In the genomic region with DNA sequence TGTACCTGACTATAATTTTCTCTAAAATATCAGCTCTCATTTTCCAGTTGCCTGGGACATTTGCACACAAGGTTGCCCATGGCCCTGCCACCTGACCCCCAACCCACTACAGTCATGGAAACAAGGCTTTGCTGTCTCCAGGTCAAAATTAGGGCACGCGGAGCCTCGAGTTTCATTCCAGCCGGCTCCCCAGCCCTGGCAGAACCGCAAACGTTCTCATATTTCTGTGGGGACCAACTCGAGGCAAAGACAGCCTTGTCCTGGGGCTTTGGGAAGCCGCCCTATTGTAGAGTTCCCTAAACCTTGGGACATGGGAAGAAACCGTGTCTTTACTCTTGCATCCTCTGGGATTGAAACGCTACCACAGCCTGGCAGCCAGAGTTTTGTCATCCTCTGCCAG, we compare ENCODE assay signal across 24 cellular contexts. TPM values are rescaled to one million over a fixed set of nuclear protein-coding genes. Genes with fewer than 3 reads are reported as not detected.
"Had no signal": no experiment of that assay in that cellular context is flagged by ENCODE, and none has a peak within 500 bp of the region (broad histone marks: within the 10 kb centered on the region; RNA-seq: fewer than 3 reads in every experiment).

No MANE protein-coding gene starts in this region.

- DNase-seq: Kasumi-1, MG63, MV-4-11, NCI-H1105, NCI-H1417 treated with DMSO at 0.1 percent for 48 hours, NCI-H1436 treated with DMSO at 0.1 percent for 48 hours, NCI-H187 treated with DMSO at 0.1 percent for 48 hours, NCI-H2029, NCI-H2081, NCI-H2171 treated with DMSO at 0.1 percent for 48 hours, NCI-H2227 treated with DMSO at 0.1 percent for 48 hours, NCI-H345, NCI-H446, NCI-H510A treated with DMSO at 0.1 percent for 48 hours, NCI-H524 treated with DMSO at 0.1 percent for 48 hours, NCI-H526 treated with DMSO at 0.1 percent for 48 hours, NCI-H774, PC-9, SHP77, T-cell had no signal

- H3K36me3 Mint-ChIP-seq: T-cell had no signal

- H3K9me3 Mint-ChIP-seq: T-cell had no signal

- H3K4me1 Mint-ChIP-seq: T-cell had no signal

- H3K4me3 Mint-ChIP-seq: T-cell had no signal

- ATAC-seq: Panc1, Right ventricle myocardium inferior, SK-N-SH treated with all-trans-retinoic acid at 6 μM for 48 hours had no signal

- H3K27ac Mint-ChIP-seq: T-cell had no signal

RNA-seq across cellular contexts. Expression of gene ST8SIA2, which starts 45.6 kb away (rescaled TPM):
- total RNA-seq: OCI-LY7, PC-9, T-cell had no signal
